Comparison of ENCODE assay signal across 8 cellular contexts in the genomic region with DNA sequence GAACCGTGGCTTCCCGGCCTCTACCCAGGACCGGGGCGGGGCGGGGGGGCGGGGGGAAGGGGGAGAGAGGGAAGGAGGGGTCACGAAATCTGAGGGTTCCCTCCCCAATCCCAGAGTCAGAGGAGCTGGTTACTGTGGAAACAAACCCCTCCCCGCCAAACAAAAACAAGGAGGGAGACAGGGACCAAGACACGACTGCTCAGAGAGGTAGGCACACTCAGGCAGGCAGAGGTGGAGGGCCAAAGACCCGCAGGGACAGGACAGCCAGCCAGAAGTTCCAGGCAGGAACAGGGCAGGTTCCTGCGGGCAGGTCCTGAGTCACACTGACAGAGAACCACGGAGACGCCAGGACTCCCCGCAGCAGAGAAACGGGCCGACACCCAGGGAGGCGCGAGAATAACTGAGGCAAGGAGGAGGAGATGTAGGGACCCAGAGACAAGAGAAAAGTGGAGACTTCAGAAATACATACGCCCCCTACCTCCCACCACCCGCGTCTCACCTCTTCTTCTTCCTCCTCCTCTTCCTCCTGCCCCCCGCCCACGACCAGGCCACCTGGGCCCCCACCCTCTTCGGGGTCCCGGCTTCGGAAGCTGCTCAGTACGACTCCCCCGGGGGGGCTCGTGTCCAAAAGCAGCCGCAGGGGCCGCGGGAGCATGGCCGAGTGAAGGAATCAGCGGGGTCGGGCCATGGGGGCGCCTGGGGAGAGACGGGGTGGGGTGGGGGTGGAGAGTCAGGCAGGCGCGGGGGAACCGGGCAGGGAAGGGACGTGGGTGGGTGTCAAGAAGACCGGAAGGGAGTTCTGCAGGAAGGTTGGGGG. TPM values are rescaled to one million over a fixed set of nuclear protein-coding genes. Genes with fewer than 3 reads are reported as not detected.
DNase-seq lines count a peak whose midpoint lies in the region; ATAC-seq and TF ChIP-seq lines count a peak whose summit lies in the region.

No MANE protein-coding gene starts in this region.

- DNase-seq in COLO668 (lab: John Stamatoyannopoulos, UW; ENCODE audit: unreplicated experiment) (peak; percentile 43), GOT3 (lab: John Stamatoyannopoulos, UW) (peak; percentile 28), foreskin melanocyte (peak; percentile 69), neural progenitor cell (ENCODE audit: low spot score) (peak; percentile 86)
- DNase-seq in activated naive CD4-positive, alpha-beta T cell treated with anti-CD3 and anti-CD28 coated beads, Interleukin-2, amount 50 U/mL, for 16 hours: peak; percentile 54

- H3K36me3 ChIP-seq in neural progenitor cell: no peaks in the 10 kb centered on the region

- H3K9me3 Mint-ChIP-seq in neural progenitor cell: no peaks in the 10 kb centered on the region

- peak overlapping the region; percentile 45 for H3K9ac ChIP-seq in neural progenitor cell

- peaks cover 33% of the 10 kb centered on the region for H3F3A ChIP-seq in neural progenitor cell (ENCODE audit: low read depth)

- peaks cover 29% of the 10 kb centered on the region for H3K4me1 Mint-ChIP-seq in neural progenitor cell

- H3K4me2 ChIP-seq in neural progenitor cell: peak overlapping the region; percentile 86

- ATAC-seq in GM21423 (IDR thresholded peaks at IDR 0.05; ENCODE audit: unreplicated experiment) (no peak), GM19395 (IDR thresholded peaks at IDR 0.05; ENCODE audit: unreplicated experiment) (no peak)

- no peaks in the 10 kb centered on the region for H3K27me3 ChIP-seq in neural progenitor cell

- peak overlapping the region; percentile 90 for H3K4me3 ChIP-seq in neural progenitor cell

- H3K4me1 ChIP-seq in neural progenitor cell: peaks cover 5% of the 10 kb centered on the region

- H3K36me3 Mint-ChIP-seq in neural progenitor cell: peaks cover 5% of the 10 kb centered on the region

- peaks cover 37% of the 10 kb centered on the region for H3K79me2 ChIP-seq in neural progenitor cell (ENCODE audit: low read depth)

- peaks cover 5% of the 10 kb centered on the region for H3K27me3 Mint-ChIP-seq in neural progenitor cell (ENCODE audit: insufficient read depth, low read depth)

- H3K27ac ChIP-seq in neural progenitor cell: no peak overlapping the region

- peaks cover 22% of the 10 kb centered on the region for H4K20me1 ChIP-seq in neural progenitor cell (ENCODE audit: low read depth)

- H3K4me3 Mint-ChIP-seq in neural progenitor cell: peak overlapping the region; percentile 99

- peak overlapping the region; percentile 75 for H2AFZ ChIP-seq in neural progenitor cell (replicated peaks)

- no peaks in the 10 kb centered on the region for H3K9me3 ChIP-seq in neural progenitor cell (ENCODE audit: low read depth)

- peak; percentile 34 for TF ChIP-seq CTCF in neural progenitor cell (IDR thresholded peaks at IDR 0.05)

- peak overlapping the region; percentile 99 for H3K27ac Mint-ChIP-seq in neural progenitor cell

TF ChIP-seq in PFSK-1, 5 proteins besides CTCF, POLR2A, EP300 and RAD21:
- peak; percentile 95 for TF ChIP-seq SIN3A (IDR thresholded peaks at IDR 0.05; ENCODE audit: borderline replicate concordance, insufficient read depth, low read length)
- TF ChIP-seq TAF1 (IDR thresholded peaks at IDR 0.05; ENCODE audit: borderline replicate concordance, insufficient read depth, low read length): no peak

RNA-seq across cellular contexts. Expression of a gene that starts 0.6 kb away (rescaled TPM):
- polyA plus RNA-seq in PFSK-1 (2012; ENCODE audit: insufficient read length, low read depth): 34.9 TPM
- 28.3 and 63.4 TPM in 2 replicates for total RNA-seq in neural progenitor cell (ENCODE audit: low replicate concordance)

RNA-seq across cellular contexts. Expression of a gene that starts 8.8 kb away (rescaled TPM):
- 94.4 TPM for polyA plus RNA-seq in PFSK-1 (2012; ENCODE audit: insufficient read length, low read depth)
- 35.6 and 54.5 TPM in 2 replicates for total RNA-seq in neural progenitor cell (ENCODE audit: low replicate concordance)

RNA-seq across cellular contexts. Expression of a gene that starts 9.1 kb away (rescaled TPM):
- 173 TPM for polyA plus RNA-seq in PFSK-1 (2012; ENCODE audit: insufficient read length, low read depth)
- total RNA-seq in neural progenitor cell (ENCODE audit: low replicate concordance): 31.1 and 43.5 TPM in 2 replicates

RNA-seq across cellular contexts. Expression of a gene that starts 15.7 kb away (rescaled TPM):
- 20.1 TPM for polyA plus RNA-seq in PFSK-1 (2012; ENCODE audit: insufficient read length, low read depth)
- 1.7 and 6.3 TPM in 2 replicates for total RNA-seq in neural progenitor cell (ENCODE audit: low replicate concordance)

RNA-seq across cellular contexts. Expression of a gene that starts 19.4 kb away (rescaled TPM):
- 26.5 TPM for polyA plus RNA-seq in PFSK-1 (2012; ENCODE audit: insufficient read length, low read depth)
- total RNA-seq in neural progenitor cell (ENCODE audit: low replicate concordance): 5.7 and 26.7 TPM in 2 replicates

Comparison
In these comparisons a context has a peak if more than half of its experiments do, and no peak if none do; other contexts are left out.
1. DNase-seq: peak in every context shown above with its lines; median percentile 86 in neural progenitor cell; 69 in foreskin melanocyte; 54 in activated naive CD4-positive, alpha-beta T cell treated with anti-CD3 and anti-CD28 coated beads, Interleukin-2, amount 50 U/mL, for 16 hours; 43 in COLO668; 28 in GOT3.